In genomic region chr5:77852068-77852513, GRCh38 we compare ENCODE assay signal across 8 cellular contexts.
DNase-seq lines count a peak whose midpoint lies in the region; ATAC-seq lines count a peak whose summit lies in the region.

No MANE protein-coding gene starts in this region.

- H3K27ac ChIP-seq in cingulate gyrus (ENCODE audit: low read depth, low read length) (peak overlapping the region; percentile 73), muscle layer of colon (ENCODE audit: low read depth, low read length) (peak overlapping the region; percentile 78), aorta (ENCODE audit: low read depth in 1 of 2, low read length in 2 of 2) (no peak overlapping the region)

- H3K27me3 Mint-ChIP-seq in stimulated activated naive CD8-positive, alpha-beta T cell treated with anti-CD3 and anti-CD28 coated beads, Interleukin-15, Interleukin-2, amounts not matched to agents 100 ng/mL and 50 ng/mL, for 24 hours, result peaks cover 14% of the 10 kb centered on the region

- H3K27ac Mint-ChIP-seq in stimulated activated naive CD8-positive, alpha-beta T cell treated with anti-CD3 and anti-CD28 coated beads, Interleukin-15, Interleukin-2, amounts not matched to agents 100 ng/mL and 50 ng/mL, for 24 hours, result no peak overlapping the region

- H3K27me3 ChIP-seq in muscle layer of colon (ENCODE audit: control insufficient read depth in 1 of 2, insufficient read depth in 2 of 2, low read length in 2 of 2), result no peaks in the 10 kb centered on the region
- H3K27me3 ChIP-seq in aorta (ENCODE audit: control insufficient read depth in 1 of 2, insufficient read depth in 2 of 2, low read length in 1 of 2), result no peaks in the 10 kb centered on the region

- H3K36me3 Mint-ChIP-seq in stimulated activated naive CD8-positive, alpha-beta T cell treated with anti-CD3 and anti-CD28 coated beads, Interleukin-15, Interleukin-2, amounts not matched to agents 100 ng/mL and 50 ng/mL, for 24 hours (ENCODE audit: low read depth), result no peaks in the 10 kb centered on the region

- H3K4me3 ChIP-seq in muscle layer of colon (ENCODE audit: low read depth in 1 of 2, low read length in 2 of 2) (peak overlapping the region; percentile 65), aorta (ENCODE audit: low read length in 2 of 2) (peak overlapping the region; percentile 11 to 45)

- H3K4me1 ChIP-seq in muscle layer of colon (ENCODE audit: insufficient read depth, low read length), result peaks cover 7% of the 10 kb centered on the region
- no peaks in the 10 kb centered on the region for H3K4me1 ChIP-seq in aorta (ENCODE audit: control insufficient read depth in 1 of 2, insufficient read depth in 2 of 2, low read length in 2 of 2)

- peaks cover 21% of the 10 kb centered on the region for H3K4me1 Mint-ChIP-seq in stimulated activated naive CD8-positive, alpha-beta T cell treated with anti-CD3 and anti-CD28 coated beads, Interleukin-15, Interleukin-2, amounts not matched to agents 100 ng/mL and 50 ng/mL, for 24 hours (ENCODE audit: low read depth)

- H3K36me3 ChIP-seq in muscle layer of colon (ENCODE audit: insufficient read depth, low read length) (no peaks in the 10 kb centered on the region), aorta (ENCODE audit: control insufficient read depth in 1 of 2, insufficient read depth in 2 of 2, low read length in 1 of 2) (no peaks in the 10 kb centered on the region)

- peak overlapping the region; percentile 79 for H3K4me3 Mint-ChIP-seq in stimulated activated naive CD8-positive, alpha-beta T cell treated with anti-CD3 and anti-CD28 coated beads, Interleukin-15, Interleukin-2, amounts not matched to agents 100 ng/mL and 50 ng/mL, for 24 hours

- H3K9me3 ChIP-seq in muscle layer of colon (ENCODE audit: low read length) (no peaks in the 10 kb centered on the region), aorta (ENCODE audit: control insufficient read depth, low read length) (no peaks in the 10 kb centered on the region)

- intact Hi-C loops in aorta (cut with DNase I), result no loop called here

- ATAC-seq in stimulated activated naive CD8-positive, alpha-beta T cell treated with anti-CD3 and anti-CD28 coated beads, Interleukin-15, Interleukin-2, amounts not matched to agents 100 U/mL and 50 U/mL, for 24 hours, result no peak
- ATAC-seq in aorta (ENCODE audit: low FRiP score) (no peak), HG03378 (IDR thresholded peaks at IDR 0.05; ENCODE audit: unreplicated experiment) (no peak), GM18907 (IDR thresholded peaks at IDR 0.05; ENCODE audit: unreplicated experiment) (no peak)

- no peak overlapping the region for H3K9ac ChIP-seq in muscle layer of colon (ENCODE audit: low read length)

- H3K9me3 Mint-ChIP-seq in stimulated activated naive CD8-positive, alpha-beta T cell treated with anti-CD3 and anti-CD28 coated beads, Interleukin-15, Interleukin-2, amounts not matched to agents 100 ng/mL and 50 ng/mL, for 24 hours, result no peaks in the 10 kb centered on the region

- whole genome bisulfite sequencing in aorta, 2 donors, result 0 to 2% methylated on average over 13 of the region's 13 CpGs

- DNase-seq in stimulated activated naive CD8-positive, alpha-beta T cell treated with anti-CD3 and anti-CD28 coated beads, Interleukin-15, Interleukin-2, amounts not matched to agents 100 U/mL and 50 U/mL, for 24 hours, result no peak
- no peak for DNase-seq in aorta
- no peak for DNase-seq in COLO668 (lab: John Stamatoyannopoulos, UW; ENCODE audit: unreplicated experiment)

Comparison
In these comparisons a context has a peak if more than half of its experiments do, and no peak if none do; other contexts are left out.
1. H3K27ac ChIP-seq: peak in cingulate gyrus (single experiment) and muscle layer of colon (single experiment); none in aorta (0 of 2).